Comparison of ENCODE assay signal across 17 cellular contexts in genomic region chr3:146517684-146518435, GRCh38. TPM values are rescaled to one million over a fixed set of nuclear protein-coding genes. Genes with fewer than 3 reads are reported as not detected.
DNase-seq lines count a peak whose midpoint lies in the region; ATAC-seq and TF ChIP-seq lines count a peak whose summit lies in the region.
"Had no signal": no experiment of that assay in that cellular context is flagged by ENCODE, and none has a peak within 500 bp of the region (broad histone marks: within the 10 kb centered on the region; RNA-seq: fewer than 3 reads in every experiment).

No MANE protein-coding gene starts in this region.

- H3K4me3 Mint-ChIP-seq in activated CD4-positive, alpha-beta T cell treated with anti-CD3 and anti-CD28 coated beads, Interleukin-2, amount 10 ng/mL, durations not matched to agents 7 days and 5 days: no peak overlapping the region
- H3K4me3 Mint-ChIP-seq: activated T-cell treated with anti-CD3 and anti-CD28 coated beads, Interleukin-2, amount 50 U/mL, for 4 hours had no signal

- H3K36me3 ChIP-seq in right atrium auricular region (peaks cover 15% of the 10 kb centered on the region), Panc1 (ENCODE audit: control insufficient read depth, insufficient read depth, low read length) (peaks cover 6% of the 10 kb centered on the region; the same call in 1 of the 2 replicates)

- ATAC-seq in Right ventricle myocardium superior (ENCODE audit: poor library complexity) (peak; percentile 93), Panc1 (no peak; the same call in 1 of the 2 replicates), left lobe of liver (peak; percentile 93), HG02981 (IDR thresholded peaks at IDR 0.05; ENCODE audit: unreplicated experiment) (no peak)
- ATAC-seq: activated T-cell treated with anti-CD3 and anti-CD28 coated beads, Interleukin-2, amount 50 U/mL, for 4 hours had no signal

- intact Hi-C loops in Right ventricle myocardium superior (cut with DNase I) (no loop called here), Panc1 (cut with micrococcal nuclease; ENCODE audit: unreplicated experiment) (no loop called here)

- no peaks in the 10 kb centered on the region for H3K27me3 ChIP-seq in right atrium auricular region
- H3K27me3 ChIP-seq in Panc1 (ENCODE audit: control insufficient read depth, insufficient read depth, low read length): no peaks in the 10 kb centered on the region
- H3K27me3 ChIP-seq: esophagus muscularis mucosa, suprapubic skin had no signal

- in situ Hi-C loops in Panc1 (cut with HindIII; ENCODE audit: low pct_unique_long_range_greater_than_20kb, low sequenced_read_pairs): no loop called here

- POLR2A ChIA-PET in Panc1 (lab: Charles Lee): no interaction called here
- POLR2A ChIA-PET in activated CD4-positive, alpha-beta T cell treated with anti-CD3 and anti-CD28 coated beads, Interleukin-2, amount 10 ng/mL, durations not matched to agents 7 days and 5 days (lab: Charles Lee): no interaction called here

- no peak overlapping the region for H3K27ac Mint-ChIP-seq in activated CD4-positive, alpha-beta T cell treated with anti-CD3 and anti-CD28 coated beads, Interleukin-2, amount 10 ng/mL, durations not matched to agents 7 days and 5 days

- H3K36me3 Mint-ChIP-seq in activated CD4-positive, alpha-beta T cell treated with anti-CD3 and anti-CD28 coated beads, Interleukin-2, amount 10 ng/mL, durations not matched to agents 7 days and 5 days (ENCODE audit: low read depth): peaks cover 66% of the 10 kb centered on the region

- H3K4me3 ChIP-seq in right atrium auricular region (no peak overlapping the region), Panc1 (ENCODE audit: low read depth in 2 of 2, low read length in 2 of 2) (no peak overlapping the region)
- H3K4me3 ChIP-seq: esophagus muscularis mucosa, suprapubic skin had no signal

- no peak overlapping the region for H3K27ac ChIP-seq in right atrium auricular region
- peak overlapping the region; percentile 34; the same call in 1 of the 2 replicates for H3K27ac ChIP-seq in Panc1 (ENCODE audit: low read length)
- H3K27ac ChIP-seq: esophagus muscularis mucosa, suprapubic skin had no signal

- BruUV-seq in Panc1 (replicated peaks; lab: Mats Ljungman, UMichigan): no TSS peak

- no peaks in the 10 kb centered on the region for H3K9me3 Mint-ChIP-seq in activated CD4-positive, alpha-beta T cell treated with anti-CD3 and anti-CD28 coated beads, Interleukin-2, amount 10 ng/mL, durations not matched to agents 7 days and 5 days
- H3K9me3 Mint-ChIP-seq: activated T-cell treated with anti-CD3 and anti-CD28 coated beads, Interleukin-2, amount 50 U/mL, for 4 hours had no signal

- H3K4me1 Mint-ChIP-seq in activated CD4-positive, alpha-beta T cell treated with anti-CD3 and anti-CD28 coated beads, Interleukin-2, amount 10 ng/mL, durations not matched to agents 7 days and 5 days: peaks cover 23% of the 10 kb centered on the region

- no peaks in the 10 kb centered on the region for H3K9me3 ChIP-seq in right atrium auricular region
- no peaks in the 10 kb centered on the region for H3K9me3 ChIP-seq in Panc1 (ENCODE audit: control insufficient read depth, insufficient read depth, low read depth, low read length)
- H3K9me3 ChIP-seq: esophagus muscularis mucosa, suprapubic skin had no signal

- TF ChIP-seq CTCF in right atrium auricular region (IDR thresholded peaks at IDR 0.05) (no peak), Panc1 (IDR thresholded peaks at IDR 0.05) (no peak)

- no peak for DNase-seq in Right ventricle myocardium superior
- no peak for DNase-seq in right atrium auricular region (ENCODE audit: low spot score)
- no peak for DNase-seq in Panc1 (ENCODE audit: low read depth, low spot score)
- no peak for DNase-seq in left lobe of liver (ENCODE audit: low spot score)
- DNase-seq in NCI-H345 treated with DMSO at 0.1 percent for 48 hours (lab: John Stamatoyannopoulos, UW; ENCODE audit: unreplicated experiment): no peak
- no peak for DNase-seq in activated CD4-positive, alpha-beta T cell treated with anti-CD3 and anti-CD28 coated beads, Interleukin-2, amount 10 ng/mL, durations not matched to agents 7 days and 5 days
- no peak for DNase-seq in NCI-H1436 (lab: John Stamatoyannopoulos, UW)
- DNase-seq: activated CD4-positive, alpha-beta T cell treated with anti-CD3 and anti-CD28 coated beads for 4 hours; activated T-cell treated with anti-CD3 and anti-CD28 coated beads, Interleukin-2, amount 50 U/mL, for 4 hours; hypothalamus; NCI-H446 treated with DMSO at 0.1 percent for 48 hours; stimulated activated CD4-positive, alpha-beta T cell treated with anti-CD3 and anti-CD28 coated beads, Interleukin-12 subunit alpha, Interleukin-12 subunit beta, amount 100 ng/mL, for 4 hours had no signal

- CTCF ChIA-PET in Panc1 (lab: Charles Lee): no interaction called here
- CTCF ChIA-PET in activated CD4-positive, alpha-beta T cell treated with anti-CD3 and anti-CD28 coated beads, Interleukin-2, amount 10 ng/mL, durations not matched to agents 7 days and 5 days (lab: Charles Lee): interaction anchor here (0.7 to 2.4 kb wide), 4 partner anchors 9 to 23 kb away, joined by 3 to 10 read pairs (median 3); no protein-coding TSS in a partner anchor

- H3K27me3 Mint-ChIP-seq in activated CD4-positive, alpha-beta T cell treated with anti-CD3 and anti-CD28 coated beads, Interleukin-2, amount 10 ng/mL, durations not matched to agents 7 days and 5 days: no peaks in the 10 kb centered on the region

- H3K4me1 ChIP-seq in right atrium auricular region: peaks cover 0 to 9% of the 10 kb centered on the region in 2 donors
- no peaks in the 10 kb centered on the region for H3K4me1 ChIP-seq in Panc1 (ENCODE audit: control insufficient read depth, insufficient read depth, low read length)

RNA-seq across cellular contexts. Expression of gene PLSCR1, which starts 26.5 kb away (rescaled TPM):
- 26.0 TPM for total RNA-seq in Right ventricle myocardium superior
- total RNA-seq in right atrium auricular region: 10 to 100 TPM; 42.7 to 43.1 TPM
- 52.7 TPM for total RNA-seq in Panc1 (2021; ENCODE audit: unreplicated experiment)
- 21.1 TPM for polyA plus RNA-seq in Panc1 (2012; ENCODE audit: insufficient read length)
- total RNA-seq in left lobe of liver: 21.3 TPM
- total RNA-seq in activated CD4-positive, alpha-beta T cell treated with anti-CD3 and anti-CD28 coated beads, Interleukin-2, amount 10 ng/mL, durations not matched to agents 7 days and 5 days: 100 to 1,000 TPM; 137 to 146 TPM

RNA-seq across cellular contexts. Expression of gene PLSCR2, which starts 48.5 kb away (rescaled TPM):
- not detected for total RNA-seq in Right ventricle myocardium superior
- not detected for total RNA-seq in right atrium auricular region
- total RNA-seq in Panc1 (2021; ENCODE audit: unreplicated experiment): 0.54 TPM
- 0.40 TPM for polyA plus RNA-seq in Panc1 (2012; ENCODE audit: insufficient read length)
- total RNA-seq in left lobe of liver: not detected
- under 1 TPM in 1 of 2 experiments, not detected in 1; 0.35 TPM for total RNA-seq in activated CD4-positive, alpha-beta T cell treated with anti-CD3 and anti-CD28 coated beads, Interleukin-2, amount 10 ng/mL, durations not matched to agents 7 days and 5 days
- total RNA-seq: M059J, osteocyte, suprapubic skin had no signal

Comparison
In these comparisons a context has a peak if more than half of its experiments do, and no peak if none do; other contexts are left out.
1. ATAC-seq: peak in Right ventricle myocardium superior (single experiment) and left lobe of liver (single experiment); none in Panc1 (single experiment) and HG02981 (single experiment).